8 cellular contexts compared by ENCODE assay signal in genomic region chr1:144461136-144461759, GRCh38. TPM values are rescaled to one million over a fixed set of nuclear protein-coding genes. Genes with fewer than 3 reads are reported as not detected.
DNase-seq lines count a peak whose midpoint lies in the region; ATAC-seq and TF ChIP-seq lines count a peak whose summit lies in the region.
"Not testable (repeated sequence)": the region's sequence is repeated elsewhere in the genome, so short reads cannot be mapped to it uniquely, and the experiment has no call there.

Gene NBPF15 (minus strand): TSS chr1:144461669. CDS start chr1:144440003, 21,666 bp downstream.

- H3K4me3 Mint-ChIP-seq in HFFc6 (peak within 1 kb of the TSS; percentile 93), osteocyte (ENCODE audit: unreplicated experiment) (peak within 1 kb of the TSS; percentile 98)

- not testable (repeated sequence) for H3K4me1 Mint-ChIP-seq in HFFc6 (ENCODE audit: low read depth); osteocyte (ENCODE audit: unreplicated experiment)

- TF ChIP-seq POLR2A in adrenal gland (IDR thresholded peaks at IDR 0.05) = peak in 1 of 2 donors; percentile 44

- H3K27ac Mint-ChIP-seq in HFFc6 = peak within 1 kb of the TSS; percentile 85
- H3K27ac Mint-ChIP-seq in osteocyte (ENCODE audit: unreplicated experiment) = peak within 1 kb of the TSS; percentile 93

- H3K36me3 Mint-ChIP-seq in HFFc6 (ENCODE audit: low read depth); osteocyte (ENCODE audit: unreplicated experiment): not testable (repeated sequence)

- not testable (repeated sequence) for H3K27me3 ChIP-seq in adrenal gland; stomach smooth muscle (ENCODE audit: control insufficient read depth in 1 of 2, insufficient read depth in 2 of 2, low read length in 2 of 2)

- intact Hi-C loops in T-helper 2 cell treated with Interferon-gamma antibody and Interleukin-4, amounts not matched to agents 100 ng/mL and 5 ng/mL, for 36 hours (cut with micrococcal nuclease); adrenal gland (cut with DNase I); Right ventricle myocardium inferior (cut with DNase I): not testable (repeated sequence)

- DNase-seq in GDM1 (lab: John Stamatoyannopoulos, UW) (peak; percentile 7), HFFc6 (peak; percentile 2), NAMALWA (ENCODE audit: low spot score) (peak; percentile 75), adrenal gland (peak; percentile 67 to 81 (median 73)), Right ventricle myocardium inferior (ENCODE audit: missing footprints) (peak; percentile 84), osteocyte (ENCODE audit: extremely low spot score, unreplicated experiment) (peak; percentile 92)

- H3K4me1 ChIP-seq in adrenal gland (replicated peaks in 1 of 2); stomach smooth muscle (ENCODE audit: control insufficient read depth, insufficient read depth, low read length): not testable (repeated sequence)

- H3K9ac ChIP-seq in stomach smooth muscle (ENCODE audit: low read length in 2 of 2) = peak within 1 kb of the TSS in 1 of 2 donors; percentile 48

- TF ChIP-seq CTCF in HFFc6 (IDR thresholded peaks at IDR 0.05); adrenal gland (IDR thresholded peaks at IDR 0.05); osteocyte (IDR thresholded peaks at IDR 0.05): not testable (repeated sequence)

- not testable (repeated sequence) for H3K27me3 Mint-ChIP-seq in HFFc6 (ENCODE audit: insufficient read depth); osteocyte (ENCODE audit: unreplicated experiment)

- not testable (repeated sequence) for H3K36me3 ChIP-seq in adrenal gland (replicated peaks in 1 of 2); stomach smooth muscle (ENCODE audit: control insufficient read depth in 2 of 2, insufficient read depth in 2 of 2, low read length in 2 of 2)

- H3K4me3 ChIP-seq in adrenal gland = peak within 1 kb of the TSS in 3 of 4 donors; percentile 56 to 75 (median 65)
- peak within 1 kb of the TSS; percentile 40 to 71 for H3K4me3 ChIP-seq in stomach smooth muscle (ENCODE audit: low read length in 2 of 2)

- H3K27ac ChIP-seq in adrenal gland = peak within 1 kb of the TSS in 3 of 5 donors; percentile 47 to 89 (median 52)
- not testable (repeated sequence) for H3K27ac ChIP-seq in stomach smooth muscle (ENCODE audit: low read length)

- peak; percentile 100 for ATAC-seq in Right ventricle myocardium inferior

- not testable (repeated sequence) for H3K9me3 ChIP-seq in adrenal gland (replicated peaks in 1 of 3); stomach smooth muscle (ENCODE audit: control insufficient read depth in 2 of 2, low read length in 2 of 2)

- H3K9me3 Mint-ChIP-seq in HFFc6; osteocyte (ENCODE audit: unreplicated experiment): not testable (repeated sequence)

- 0% methylated on average over 27 to 57 of the region's 71 CpGs; no CpG with 5 or more reads in 1 of the 4 donors for WGBS in adrenal gland, 4 donors

RNA-seq across cellular contexts. Expression of gene NBPF15, which starts in this region (rescaled TPM):
- total RNA-seq in HFFc6 (2021; fragmentation: NEBNext Ultra II Directional; extraction: Animal tissue kit (Norgen Biotek cat#: 25700)) = 10 to 100 TPM; 28.3 to 32.3 (median 29.9) TPM
- total RNA-seq in T-helper 2 cell treated with Interferon-gamma antibody and Interleukin-4, amounts not matched to agents 100 ng/mL and 5 ng/mL, for 36 hours = 35.6 and 40.2 TPM in 2 replicates
- total RNA-seq in adrenal gland (10 to 100 TPM in 7 of 8 donors, 1 to 10 TPM in 1; 6.9 to 32.3 (median 18.7) TPM), Right ventricle myocardium inferior (7.3 TPM), osteocyte (70.1 and 72.0 TPM in 2 replicates)
- polyA plus RNA-seq in adrenal gland = 10 to 100 TPM; 13.1 to 28.1 (median 13.1) TPM

Comparison
In these comparisons a context has a peak if more than half of its experiments do, and no peak if none do; other contexts are left out.
1. DNase-seq: peak in every context shown above with its lines; median percentile 92 in osteocyte; 84 in Right ventricle myocardium inferior; 75 in NAMALWA; 73 in adrenal gland; 7 in GDM1; 2 in HFFc6.